Comparison of ENCODE assay signal across 8 cellular contexts in genomic region chr17:76382803-76383644, GRCh38. TPM values are rescaled to one million over a fixed set of nuclear protein-coding genes. Genes with fewer than 3 reads are reported as not detected.
A peak's percentile ranks its signal among the peaks of the same experiment; 100 is the strongest.
DNase-seq lines count a peak whose midpoint lies in the region; ATAC-seq, FAIRE-seq and TF ChIP-seq lines count a peak whose summit lies in the region.

No MANE protein-coding gene starts in this region.

- H3K36me3 ChIP-seq in A673 (ENCODE audit: insufficient read depth, low read length, poor library complexity, severe bottlenecking) (no peaks in the 10 kb centered on the region), heart right ventricle (peaks cover 0 to 7% (median 0%) of the 10 kb centered on the region in 9 donors)

- no TSS peak for BruUV-seq in A673 (replicated peaks; lab: Mats Ljungman, UMichigan)

- H3K27me3 ChIP-seq in A673 (replicated peaks; ENCODE audit: insufficient read depth, low read depth, low read length, poor library complexity) (peaks cover 19% of the 10 kb centered on the region), heart right ventricle (peaks cover 0 to 11% (median 0%) of the 10 kb centered on the region in 7 donors)

- intact Hi-C loops in A673 (cut with micrococcal nuclease; ENCODE audit: unreplicated experiment), result loop anchor here (1.0 kb wide), 1 partner anchor 29 kb away; no protein-coding TSS in a partner anchor
- intact Hi-C loops in heart right ventricle (cut with DNase I), result no loop called here
- intact Hi-C loops in sciatic nerve (cut with DNase I), result no loop called here

- ATAC-seq in heart right ventricle, result peak; percentile 8 to 39 (median 26)
- ATAC-seq in sciatic nerve, result peak; percentile 13
- ATAC-seq in GM18873 (IDR thresholded peaks at IDR 0.05; ENCODE audit: low FRiP score, unreplicated experiment), result no peak

- H3K27ac ChIP-seq in A673 (ENCODE audit: low read depth, low read length, poor library complexity, severe bottlenecking) (no peak overlapping the region), heart right ventricle (peak overlapping the region; percentile 54 to 98 (median 86))

- POLR2A ChIA-PET in A673 (lab: Charles Lee; ENCODE audit: low non-redundant PET), result no interaction called here

- H3K4me1 ChIP-seq in A673 (ENCODE audit: insufficient read depth, low read length, poor library complexity, severe bottlenecking) (peaks cover 24% of the 10 kb centered on the region), heart right ventricle (peaks cover 5 to 52% (median 35%) of the 10 kb centered on the region in 9 donors)

- CTCF ChIA-PET in A673 (lab: Charles Lee), result interaction anchor here (0.5 kb wide), 1 partner anchor 82 kb away, joined by 7 read pairs; no protein-coding TSS in a partner anchor

- TF ChIP-seq CTCF in A673 (conservative IDR thresholded peaks at IDR 0.05; ENCODE audit: low read depth, low read length), result no peak
- no peak for TF ChIP-seq CTCF in heart right ventricle (IDR thresholded peaks at IDR 0.05)

- no peaks in the 10 kb centered on the region for H3K9me3 ChIP-seq in A673 (ENCODE audit: low read depth, low read length, poor library complexity, severe bottlenecking)
- H3K9me3 ChIP-seq in heart right ventricle, result no peaks in the 10 kb centered on the region

- DNase-seq in A673 (ENCODE audit: low spot score), result peak; percentile 42
- DNase-seq in GM19239 (ENCODE audit: insufficient read length, low spot score), result peak; percentile 72
- peak; percentile 67 for DNase-seq in OCI-M1 (lab: John Stamatoyannopoulos, UW)
- peak; percentile 67 for DNase-seq in activated naive CD4-positive, alpha-beta T cell treated with anti-CD3 and anti-CD28 coated beads, Interleukin-2, amount 50 U/mL, for 16 hours
- DNase-seq in heart right ventricle, result peak; percentile 38 to 55
- DNase-seq in sciatic nerve (ENCODE audit: low spot score), result no peak
- no peak for DNase-seq in NCI-H2081 treated with DMSO at 0.1 percent for 48 hours (lab: John Stamatoyannopoulos, UW)

- no peak for FAIRE-seq in GM19239 (lab: Jason Lieb, UNC)

- WGBS in heart right ventricle, 2 donors, result 1 to 2% methylated on average over 71 to 87 of the region's 87 CpGs

- H3K4me3 ChIP-seq in A673 (ENCODE audit: low read depth, low read length, poor library complexity, severe bottlenecking) (peak overlapping the region; percentile 48), heart right ventricle (peak overlapping the region; percentile 47 to 84 (median 70))

RNA-seq across cellular contexts. Expression of gene SPHK1, which starts 1.4 kb away (rescaled TPM):
- 0.50 and 0.54 TPM in 2 replicates for total RNA-seq in A673 (2021)
- total RNA-seq in heart right ventricle, result 10 to 100 TPM in 2 of 10 donors, 1 to 10 TPM in 8; 1.7 to 17.3 (median 3.2) TPM
- 10 to 100 TPM in 1 of 2 donors, 1 to 10 TPM in 1; 3.5 to 20.8 TPM for polyA plus RNA-seq in heart right ventricle
- total RNA-seq in sciatic nerve, result 19.4 TPM

RNA-seq across cellular contexts. Expression of gene PRPSAP1, which starts 29.3 kb away (rescaled TPM):
- total RNA-seq in A673 (2021), result 77.5 and 89.2 TPM in 2 replicates
- total RNA-seq in heart right ventricle, result 10 to 100 TPM; 27.6 to 43.7 (median 34.7) TPM
- polyA plus RNA-seq in heart right ventricle, result 10 to 100 TPM; 26.4 to 30.5 TPM
- 74.3 TPM for total RNA-seq in sciatic nerve

Comparison
In these comparisons a context has a peak if more than half of its experiments do, and no peak if none do; other contexts are left out.
1. DNase-seq: peak in A673 (single experiment), GM19239 (single experiment), OCI-M1 (single experiment), activated naive CD4-positive, alpha-beta T cell treated with anti-CD3 and anti-CD28 coated beads, Interleukin-2, amount 50 U/mL, for 16 hours (single experiment) and heart right ventricle (2 of 2); none in sciatic nerve (single experiment) and NCI-H2081 treated with DMSO at 0.1 percent for 48 hours (single experiment).